26 cellular contexts compared by ENCODE assay signal in genomic region chr13:83845121-83845520, GRCh38. TPM values are rescaled to one million over a fixed set of nuclear protein-coding genes. Genes with fewer than 3 reads are reported as not detected.
"Had no signal": no experiment of that assay in that cellular context is flagged by ENCODE, and none has a peak within 500 bp of the region (broad histone marks: within the 10 kb centered on the region; RNA-seq: fewer than 3 reads in every experiment).

No MANE protein-coding gene starts in this region.

- DNase-seq: activated CD4-positive, alpha-beta T cell treated with anti-CD3 and anti-CD28 coated beads for 1 hour; activated CD4-positive, alpha-beta T cell treated with anti-CD3 and anti-CD28 coated beads, Interleukin-2, amount 10 ng/mL, durations not matched to agents 24 days and 14 days; activated CD4-positive, alpha-beta T cell treated with anti-CD3 and anti-CD28 coated beads, Interleukin-2, amount 50 U/mL, for 48 hours; activated CD8-positive, alpha-beta memory T cell treated with anti-CD3 and anti-CD28 coated beads, Interleukin-2, amount 10 ng/mL, durations not matched to agents 7 days and 5 days; activated effector memory CD4-positive, alpha-beta T cell treated with anti-CD3 and anti-CD28 coated beads, Interleukin-2, amount 50 U/mL, for 16 hours; activated naive CD4-positive, alpha-beta T cell treated with anti-CD3 and anti-CD28 coated beads for 36 hours; activated T-cell treated with anti-CD3 and anti-CD28 coated beads, Interleukin-2, amount 50 U/mL, for 4 hours; amygdala; NCI-H1092; NCI-H1417 treated with DMSO at 0.1 percent for 48 hours; NCI-H1694; NCI-H2029; NCI-H2107; NCI-H510A treated with DMSO at 0.1 percent for 48 hours; NCI-H69; NK-92 treated with Interleukin-12 subunit alpha and Interleukin-12 subunit beta, amount 100 ng/mL, for 24 hours; OCI-M1; Right ventricle myocardium superior; RPMI8226; SJCRH30; SK-N-SH had no signal

- H3K36me3 ChIP-seq: SJCRH30 had no signal

- ATAC-seq: activated CD8-positive, alpha-beta memory T cell treated with anti-CD3 and anti-CD28 coated beads, Interleukin-2, amount 10 ng/mL, durations not matched to agents 7 days and 5 days; activated T-cell treated with anti-CD3 and anti-CD28 coated beads, Interleukin-2, amount 50 U/mL, for 4 hours; Panc1 had no signal

- H3K9me3 ChIP-seq: SJCRH30, SK-N-SH had no signal

- H3K27ac ChIP-seq: KMS-11, SJCRH30 had no signal

- H3K27me3 ChIP-seq: SJCRH30 had no signal

- H3K4me1 ChIP-seq: SJCRH30 had no signal

- H3K4me2 ChIP-seq: KMS-11, SK-N-SH had no signal

- H3K4me3 ChIP-seq: SJCRH30 had no signal

- H3K9ac ChIP-seq: KMS-11, SK-N-SH had no signal

RNA-seq across cellular contexts. Expression of gene SLITRK1, which starts 37.2 kb away (rescaled TPM):
- total RNA-seq: activated CD4-positive, alpha-beta T cell treated with anti-CD3 and anti-CD28 coated beads, Interleukin-2, amount 10 ng/mL, durations not matched to agents 24 days and 14 days; activated CD8-positive, alpha-beta memory T cell treated with anti-CD3 and anti-CD28 coated beads, Interleukin-2, amount 10 ng/mL, durations not matched to agents 7 days and 5 days; activated naive CD4-positive, alpha-beta T cell treated with anti-CD3 and anti-CD28 coated beads for 36 hours; activated T-cell treated with anti-CD3 and anti-CD28 coated beads, Interleukin-2, amount 50 U/mL, for 4 hours; bronchial epithelial cell; MCF 10A; Right ventricle myocardium superior; SJCRH30; T-helper 1 cell treated with Interleukin-12 subunit alpha and Interleukin-12 subunit beta and Interleukin-4 antibody, amounts not matched to agents 30 ng/mL and 1 ng/mL, for 36 hours had no signal
- polyA plus RNA-seq: SK-N-SH had no signal
